In genomic region chr2:8159966-8160603, GRCh38 we compare ENCODE assay signal across 1 cellular context.
TF ChIP-seq lines count a peak whose summit lies in the region.

No MANE protein-coding gene starts in this region.

TF ChIP-seq in HepG2, 621 proteins besides CTCF, POLR2A, EP300 and RAD21 (continued from another document and continues in another):
- TF ChIP-seq, protein P1, sequence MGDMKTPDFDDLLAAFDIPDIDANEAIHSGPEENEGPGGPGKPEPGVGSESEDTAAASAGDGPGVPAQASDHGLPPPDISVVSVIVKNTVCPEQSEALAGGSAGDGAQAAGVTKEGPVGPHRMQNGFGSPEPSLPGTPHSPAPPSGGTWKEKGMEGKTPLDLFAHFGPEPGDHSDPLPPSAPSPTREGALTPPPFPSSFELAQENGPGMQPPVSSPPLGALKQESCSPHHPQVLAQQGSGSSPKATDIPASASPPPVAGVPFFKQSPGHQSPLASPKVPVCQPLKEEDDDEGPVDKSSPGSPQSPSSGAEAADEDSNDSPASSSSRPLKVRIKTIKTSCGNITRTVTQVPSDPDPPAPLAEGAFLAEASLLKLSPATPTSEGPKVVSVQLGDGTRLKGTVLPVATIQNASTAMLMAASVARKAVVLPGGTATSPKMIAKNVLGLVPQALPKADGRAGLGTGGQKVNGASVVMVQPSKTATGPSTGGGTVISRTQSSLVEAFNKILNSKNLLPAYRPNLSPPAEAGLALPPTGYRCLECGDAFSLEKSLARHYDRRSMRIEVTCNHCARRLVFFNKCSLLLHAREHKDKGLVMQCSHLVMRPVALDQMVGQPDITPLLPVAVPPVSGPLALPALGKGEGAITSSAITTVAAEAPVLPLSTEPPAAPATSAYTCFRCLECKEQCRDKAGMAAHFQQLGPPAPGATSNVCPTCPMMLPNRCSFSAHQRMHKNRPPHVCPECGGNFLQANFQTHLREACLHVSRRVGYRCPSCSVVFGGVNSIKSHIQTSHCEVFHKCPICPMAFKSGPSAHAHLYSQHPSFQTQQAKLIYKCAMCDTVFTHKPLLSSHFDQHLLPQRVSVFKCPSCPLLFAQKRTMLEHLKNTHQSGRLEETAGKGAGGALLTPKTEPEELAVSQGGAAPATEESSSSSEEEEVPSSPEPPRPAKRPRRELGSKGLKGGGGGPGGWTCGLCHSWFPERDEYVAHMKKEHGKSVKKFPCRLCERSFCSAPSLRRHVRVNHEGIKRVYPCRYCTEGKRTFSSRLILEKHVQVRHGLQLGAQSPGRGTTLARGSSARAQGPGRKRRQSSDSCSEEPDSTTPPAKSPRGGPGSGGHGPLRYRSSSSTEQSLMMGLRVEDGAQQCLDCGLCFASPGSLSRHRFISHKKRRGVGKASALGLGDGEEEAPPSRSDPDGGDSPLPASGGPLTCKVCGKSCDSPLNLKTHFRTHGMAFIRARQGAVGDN (CRISPR knock-in tag; IDR thresholded peaks at IDR 0.05): peak; percentile 55
- no peak for TF ChIP-seq REST (IDR thresholded peaks at IDR 0.05; ENCODE audit: borderline replicate concordance in 1 of 2, low read depth in 1 of 2, low read length in 2 of 2)
- no peak for TF ChIP-seq MTA3 (CRISPR knock-in tag; IDR thresholded peaks at IDR 0.05)
- TF ChIP-seq ATF1 (CRISPR knock-in tag; IDR thresholded peaks at IDR 0.05): no peak
- TF ChIP-seq, protein P2, sequence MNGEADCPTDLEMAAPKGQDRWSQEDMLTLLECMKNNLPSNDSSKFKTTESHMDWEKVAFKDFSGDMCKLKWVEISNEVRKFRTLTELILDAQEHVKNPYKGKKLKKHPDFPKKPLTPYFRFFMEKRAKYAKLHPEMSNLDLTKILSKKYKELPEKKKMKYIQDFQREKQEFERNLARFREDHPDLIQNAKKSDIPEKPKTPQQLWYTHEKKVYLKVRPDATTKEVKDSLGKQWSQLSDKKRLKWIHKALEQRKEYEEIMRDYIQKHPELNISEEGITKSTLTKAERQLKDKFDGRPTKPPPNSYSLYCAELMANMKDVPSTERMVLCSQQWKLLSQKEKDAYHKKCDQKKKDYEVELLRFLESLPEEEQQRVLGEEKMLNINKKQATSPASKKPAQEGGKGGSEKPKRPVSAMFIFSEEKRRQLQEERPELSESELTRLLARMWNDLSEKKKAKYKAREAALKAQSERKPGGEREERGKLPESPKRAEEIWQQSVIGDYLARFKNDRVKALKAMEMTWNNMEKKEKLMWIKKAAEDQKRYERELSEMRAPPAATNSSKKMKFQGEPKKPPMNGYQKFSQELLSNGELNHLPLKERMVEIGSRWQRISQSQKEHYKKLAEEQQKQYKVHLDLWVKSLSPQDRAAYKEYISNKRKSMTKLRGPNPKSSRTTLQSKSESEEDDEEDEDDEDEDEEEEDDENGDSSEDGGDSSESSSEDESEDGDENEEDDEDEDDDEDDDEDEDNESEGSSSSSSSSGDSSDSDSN (CRISPR knock-in tag; IDR thresholded peaks at IDR 0.05): no peak; the same call in 1 of the 2 replicates
- TF ChIP-seq ZFP82 (CRISPR knock-in tag; IDR thresholded peaks at IDR 0.05; ENCODE audit: borderline replicate concordance): no peak
- TF ChIP-seq FOXC1 (CRISPR knock-in tag; IDR thresholded peaks at IDR 0.05; ENCODE audit: borderline replicate concordance): no peak
- TF ChIP-seq MAFK (conservative IDR thresholded peaks at IDR 0.05 in 1 of 2, IDR thresholded peaks at IDR 0.05 in 1 of 2; ENCODE audit: low read length in 2 of 2): no peak
- no peak for TF ChIP-seq ZNF318 (CRISPR knock-in tag; IDR thresholded peaks at IDR 0.05)
- TF ChIP-seq, protein P3, sequence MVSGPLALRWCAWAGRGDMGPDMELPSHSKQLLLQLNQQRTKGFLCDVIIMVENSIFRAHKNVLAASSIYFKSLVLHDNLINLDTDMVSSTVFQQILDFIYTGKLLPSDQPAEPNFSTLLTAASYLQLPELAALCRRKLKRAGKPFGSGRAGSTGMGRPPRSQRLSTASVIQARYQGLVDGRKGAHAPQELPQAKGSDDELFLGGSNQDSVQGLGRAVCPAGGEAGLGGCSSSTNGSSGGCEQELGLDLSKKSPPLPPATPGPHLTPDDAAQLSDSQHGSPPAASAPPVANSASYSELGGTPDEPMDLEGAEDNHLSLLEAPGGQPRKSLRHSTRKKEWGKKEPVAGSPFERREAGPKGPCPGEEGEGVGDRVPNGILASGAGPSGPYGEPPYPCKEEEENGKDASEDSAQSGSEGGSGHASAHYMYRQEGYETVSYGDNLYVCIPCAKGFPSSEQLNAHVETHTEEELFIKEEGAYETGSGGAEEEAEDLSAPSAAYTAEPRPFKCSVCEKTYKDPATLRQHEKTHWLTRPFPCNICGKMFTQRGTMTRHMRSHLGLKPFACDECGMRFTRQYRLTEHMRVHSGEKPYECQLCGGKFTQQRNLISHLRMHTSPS (CRISPR knock-in tag; IDR thresholded peaks at IDR 0.05; ENCODE audit: low read depth): 0 out of 2 replicates have a peak, but pooled peaks have one; percentile 23
- peak; percentile 58; the same call in 1 of the 2 replicates for TF ChIP-seq ZFY (CRISPR knock-in tag; IDR thresholded peaks at IDR 0.05)
- TF ChIP-seq, protein P4, sequence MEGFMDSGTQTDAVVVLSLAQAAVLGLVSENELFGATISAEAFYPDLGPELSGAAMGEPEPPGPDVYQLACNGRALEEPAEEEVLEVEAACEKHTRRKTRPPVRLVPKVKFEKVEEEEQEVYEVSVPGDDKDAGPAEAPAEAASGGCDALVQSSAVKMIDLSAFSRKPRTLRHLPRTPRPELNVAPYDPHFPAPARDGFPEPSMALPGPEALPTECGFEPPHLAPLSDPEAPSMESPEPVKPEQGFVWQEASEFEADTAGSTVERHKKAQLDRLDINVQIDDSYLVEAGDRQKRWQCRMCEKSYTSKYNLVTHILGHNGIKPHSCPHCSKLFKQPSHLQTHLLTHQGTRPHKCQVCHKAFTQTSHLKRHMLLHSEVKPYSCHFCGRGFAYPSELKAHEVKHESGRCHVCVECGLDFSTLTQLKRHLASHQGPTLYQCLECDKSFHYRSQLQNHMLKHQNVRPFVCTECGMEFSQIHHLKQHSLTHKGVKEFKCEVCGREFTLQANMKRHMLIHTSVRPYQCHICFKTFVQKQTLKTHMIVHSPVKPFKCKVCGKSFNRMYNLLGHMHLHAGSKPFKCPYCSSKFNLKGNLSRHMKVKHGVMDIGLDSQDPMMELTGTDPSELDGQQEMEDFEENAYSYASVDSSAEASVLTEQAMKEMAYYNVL (CRISPR knock-in tag; IDR thresholded peaks at IDR 0.05; ENCODE audit: borderline replicate concordance): peak; percentile 36; the same call in 1 of the 2 replicates
- TF ChIP-seq MAX (IDR thresholded peaks at IDR 0.05): peak; percentile 37; the same call in 1 of the 2 replicates
- TF ChIP-seq POLR2G (IDR thresholded peaks at IDR 0.05; ENCODE audit: low read depth, low read length): no peak
- TF ChIP-seq, protein P5, sequence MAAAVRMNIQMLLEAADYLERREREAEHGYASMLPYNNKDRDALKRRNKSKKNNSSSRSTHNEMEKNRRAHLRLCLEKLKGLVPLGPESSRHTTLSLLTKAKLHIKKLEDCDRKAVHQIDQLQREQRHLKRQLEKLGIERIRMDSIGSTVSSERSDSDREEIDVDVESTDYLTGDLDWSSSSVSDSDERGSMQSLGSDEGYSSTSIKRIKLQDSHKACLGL (CRISPR knock-in tag; IDR thresholded peaks at IDR 0.05): no peak
- TF ChIP-seq, protein P6, sequence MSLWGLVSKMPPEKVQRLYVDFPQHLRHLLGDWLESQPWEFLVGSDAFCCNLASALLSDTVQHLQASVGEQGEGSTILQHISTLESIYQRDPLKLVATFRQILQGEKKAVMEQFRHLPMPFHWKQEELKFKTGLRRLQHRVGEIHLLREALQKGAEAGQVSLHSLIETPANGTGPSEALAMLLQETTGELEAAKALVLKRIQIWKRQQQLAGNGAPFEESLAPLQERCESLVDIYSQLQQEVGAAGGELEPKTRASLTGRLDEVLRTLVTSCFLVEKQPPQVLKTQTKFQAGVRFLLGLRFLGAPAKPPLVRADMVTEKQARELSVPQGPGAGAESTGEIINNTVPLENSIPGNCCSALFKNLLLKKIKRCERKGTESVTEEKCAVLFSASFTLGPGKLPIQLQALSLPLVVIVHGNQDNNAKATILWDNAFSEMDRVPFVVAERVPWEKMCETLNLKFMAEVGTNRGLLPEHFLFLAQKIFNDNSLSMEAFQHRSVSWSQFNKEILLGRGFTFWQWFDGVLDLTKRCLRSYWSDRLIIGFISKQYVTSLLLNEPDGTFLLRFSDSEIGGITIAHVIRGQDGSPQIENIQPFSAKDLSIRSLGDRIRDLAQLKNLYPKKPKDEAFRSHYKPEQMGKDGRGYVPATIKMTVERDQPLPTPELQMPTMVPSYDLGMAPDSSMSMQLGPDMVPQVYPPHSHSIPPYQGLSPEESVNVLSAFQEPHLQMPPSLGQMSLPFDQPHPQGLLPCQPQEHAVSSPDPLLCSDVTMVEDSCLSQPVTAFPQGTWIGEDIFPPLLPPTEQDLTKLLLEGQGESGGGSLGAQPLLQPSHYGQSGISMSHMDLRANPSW (CRISPR knock-in tag; IDR thresholded peaks at IDR 0.05; ENCODE audit: borderline replicate concordance): no peak
- no peak for TF ChIP-seq JUND (CRISPR knock-in tag; IDR thresholded peaks at IDR 0.05)
- TF ChIP-seq REPIN1 (CRISPR knock-in tag; IDR thresholded peaks at IDR 0.05; ENCODE audit: borderline replicate concordance, low read depth): peak; percentile 40; the same call in 1 of the 2 replicates
- TF ChIP-seq SOX13 (IDR thresholded peaks at IDR 0.05): no peak
- peak in 1 of 2 experiments; percentile 14; a peak in 1 of 4 replicates for TF ChIP-seq SOX13 (CRISPR knock-in tag; conservative IDR thresholded peaks at IDR 0.05 in 1 of 2, IDR thresholded peaks at IDR 0.05 in 1 of 2)
- TF ChIP-seq MIER2 (CRISPR knock-in tag; IDR thresholded peaks at IDR 0.05): no peak
- no peak for TF ChIP-seq ZFP62 (CRISPR knock-in tag; IDR thresholded peaks at IDR 0.05)
- peak; percentile 30; the same call in 1 of the 2 replicates for TF ChIP-seq ZMYM3 (CRISPR knock-in tag; IDR thresholded peaks at IDR 0.05)
- TF ChIP-seq ZNF441 (CRISPR knock-in tag; IDR thresholded peaks at IDR 0.05; ENCODE audit: borderline replicate concordance): no peak
